In the genomic region with DNA sequence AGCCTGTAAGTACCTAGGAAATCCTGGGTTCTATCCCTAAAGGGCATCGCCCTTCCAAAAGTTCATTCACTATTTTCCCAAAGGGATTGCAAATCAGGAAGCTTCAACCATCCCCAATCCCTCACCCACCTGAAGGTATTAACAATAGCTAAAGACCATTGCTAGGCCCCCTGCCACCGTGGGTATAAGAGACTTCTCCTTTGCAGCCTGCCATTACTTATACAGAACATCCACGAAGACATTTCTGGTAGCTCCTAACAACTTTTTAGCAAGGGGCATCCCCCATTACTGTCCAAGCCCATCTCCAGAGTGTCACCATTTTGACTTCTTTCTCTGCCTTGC, we compare ENCODE assay signal across 8 cellular contexts. TPM values are rescaled to one million over a fixed set of nuclear protein-coding genes. Genes with fewer than 3 reads are reported as not detected.
A peak's percentile ranks its signal among the peaks of the same experiment; 100 is the strongest.
DNase-seq lines count a peak whose midpoint lies in the region; ATAC-seq and TF ChIP-seq lines count a peak whose summit lies in the region.

No MANE protein-coding gene starts in this region.

- H3K27me3 ChIP-seq in heart right ventricle (peaks cover 0 to 45% (median 39%) of the 10 kb centered on the region in 7 donors), right lobe of liver (no peaks in the 10 kb centered on the region), upper lobe of right lung (peaks cover 17% of the 10 kb centered on the region)

- no peak overlapping the region for H3K27ac Mint-ChIP-seq in activated T-helper 1 cell treated with anti-CD3 and anti-CD28 coated beads, Interleukin-12 subunit alpha, Interleukin-12 subunit beta, Interleukin-2, Interleukin-4 antibody, amounts not matched to agents 30 ng/mL and 10 ng/mL and 1 ng/mL, durations not matched to agents 14 hours and 24 hours and 36 hours

- peaks cover 32% of the 10 kb centered on the region for H3K4me1 Mint-ChIP-seq in activated T-helper 1 cell treated with anti-CD3 and anti-CD28 coated beads, Interleukin-12 subunit alpha, Interleukin-12 subunit beta, Interleukin-2, Interleukin-4 antibody, amounts not matched to agents 30 ng/mL and 10 ng/mL and 1 ng/mL, durations not matched to agents 14 hours and 24 hours and 36 hours (ENCODE audit: low read depth)

- DNase-seq in heart right ventricle (no peak), cardiac septum (ENCODE audit: low spot score) (no peak), right lobe of liver (no peak), upper lobe of right lung (no peak), putamen (ENCODE audit: low spot score) (no peak), C1 segment of cervical spinal cord (lab: John Stamatoyannopoulos, UW) (no peak), SK-N-DZ (ENCODE audit: low spot score) (no peak)
- no peak for DNase-seq in activated T-helper 1 cell treated with anti-CD3 and anti-CD28 coated beads, Interleukin-12 subunit alpha, Interleukin-12 subunit beta, Interleukin-2, Interleukin-4 antibody, amounts not matched to agents 30 ng/mL and 10 ng/mL and 1 ng/mL, durations not matched to agents 14 hours and 24 hours and 36 hours (ENCODE audit: low spot score)

- H3K4me3 Mint-ChIP-seq in activated T-helper 1 cell treated with anti-CD3 and anti-CD28 coated beads, Interleukin-12 subunit alpha, Interleukin-12 subunit beta, Interleukin-2, Interleukin-4 antibody, amounts not matched to agents 30 ng/mL and 10 ng/mL and 1 ng/mL, durations not matched to agents 14 hours and 24 hours and 36 hours: peak overlapping the region; percentile 87

- H3K9me3 Mint-ChIP-seq in activated T-helper 1 cell treated with anti-CD3 and anti-CD28 coated beads, Interleukin-12 subunit alpha, Interleukin-12 subunit beta, Interleukin-2, Interleukin-4 antibody, amounts not matched to agents 30 ng/mL and 10 ng/mL and 1 ng/mL, durations not matched to agents 14 hours and 24 hours and 36 hours: no peaks in the 10 kb centered on the region

- H3K4me3 ChIP-seq in heart right ventricle (peak overlapping the region in 8 of 10 donors; percentile 60 to 100 (median 81)), right lobe of liver (peak overlapping the region in 2 of 3 donors; percentile 88 to 97), upper lobe of right lung (peak overlapping the region; percentile 90)

- peaks cover 23% of the 10 kb centered on the region for H3K27me3 Mint-ChIP-seq in activated T-helper 1 cell treated with anti-CD3 and anti-CD28 coated beads, Interleukin-12 subunit alpha, Interleukin-12 subunit beta, Interleukin-2, Interleukin-4 antibody, amounts not matched to agents 30 ng/mL and 10 ng/mL and 1 ng/mL, durations not matched to agents 14 hours and 24 hours and 36 hours (ENCODE audit: insufficient read depth)

- intact Hi-C loops in heart right ventricle (cut with DNase I) (no loop called here), cardiac septum (cut with DNase I) (no loop called here), right lobe of liver (cut with DNase I) (no loop called here), upper lobe of right lung (cut with DNase I) (no loop called here)
- intact Hi-C loops in activated T-helper 1 cell treated with anti-CD3 and anti-CD28 coated beads, Interleukin-12 subunit alpha, Interleukin-12 subunit beta, Interleukin-2, Interleukin-4 antibody, amounts not matched to agents 30 ng/mL and 10 ng/mL and 1 ng/mL, durations not matched to agents 14 hours and 24 hours and 36 hours (cut with micrococcal nuclease): loop anchor here (1.0 to 5.0 kb wide), 5 partner anchors 25 to 462 kb away; a partner anchor contains a TSS

- 12 to 15% methylated on average over 3 of the region's 3 CpGs for WGBS in heart right ventricle, 2 donors
- WGBS in right lobe of liver (ENCODE audit: insufficient coverage, low coverage, low lambda C conversion rate, missing lambda C conversion rate): 11% methylated on average over 3 of the region's 3 CpGs

- peak overlapping the region in 1 of 10 donors; percentile 4 for H3K27ac ChIP-seq in heart right ventricle
- no peak overlapping the region for H3K27ac ChIP-seq in right lobe of liver
- H3K27ac ChIP-seq in upper lobe of right lung: no peak overlapping the region

- no peak for TF ChIP-seq POLR2A in right lobe of liver (IDR thresholded peaks at IDR 0.05)

- peaks cover 0 to 23% (median 14%) of the 10 kb centered on the region in 9 donors for H3K4me1 ChIP-seq in heart right ventricle
- peaks cover 0 to 6% (median 0%) of the 10 kb centered on the region in 4 donors for H3K4me1 ChIP-seq in right lobe of liver
- peaks cover 7% of the 10 kb centered on the region for H3K4me1 ChIP-seq in upper lobe of right lung

- ATAC-seq in heart right ventricle (peak in 2 of 8 donors; percentile 2 to 15), right lobe of liver (no peak), upper lobe of right lung (no peak)

- H3K9me3 ChIP-seq in heart right ventricle (no peaks in the 10 kb centered on the region), right lobe of liver (no peaks in the 10 kb centered on the region), upper lobe of right lung (no peaks in the 10 kb centered on the region)

- peaks cover 0 to 10% (median 0%) of the 10 kb centered on the region in 9 donors for H3K36me3 ChIP-seq in heart right ventricle
- H3K36me3 ChIP-seq in right lobe of liver: no peaks in the 10 kb centered on the region
- H3K36me3 ChIP-seq in upper lobe of right lung: no peaks in the 10 kb centered on the region

- TF ChIP-seq CTCF in heart right ventricle (IDR thresholded peaks at IDR 0.05): no peak
- TF ChIP-seq CTCF in right lobe of liver (IDR thresholded peaks at IDR 0.05): no peak
- TF ChIP-seq CTCF in upper lobe of right lung (IDR thresholded peaks at IDR 0.05): no peak

- H3K36me3 Mint-ChIP-seq in activated T-helper 1 cell treated with anti-CD3 and anti-CD28 coated beads, Interleukin-12 subunit alpha, Interleukin-12 subunit beta, Interleukin-2, Interleukin-4 antibody, amounts not matched to agents 30 ng/mL and 10 ng/mL and 1 ng/mL, durations not matched to agents 14 hours and 24 hours and 36 hours (ENCODE audit: low read depth): peaks cover 11% of the 10 kb centered on the region

RNA-seq across cellular contexts. Expression of a gene that starts 0.4 kb away (rescaled TPM):
- total RNA-seq in heart right ventricle: 10 to 100 TPM in 9 of 10 donors, 1 to 10 TPM in 1; 8.8 to 20.7 (median 13.8) TPM
- polyA plus RNA-seq in heart right ventricle: 10 to 100 TPM; 16.2 to 28.8 TPM
- total RNA-seq in cardiac septum: 15.3 TPM
- total RNA-seq in activated T-helper 1 cell treated with anti-CD3 and anti-CD28 coated beads, Interleukin-12 subunit alpha, Interleukin-12 subunit beta, Interleukin-2, Interleukin-4 antibody, amounts not matched to agents 30 ng/mL and 10 ng/mL and 1 ng/mL, durations not matched to agents 14 hours and 24 hours and 36 hours: 28.6 and 29.6 TPM in 2 replicates
- total RNA-seq in right lobe of liver: 10 to 100 TPM; 14.1 to 25.5 (median 22.4) TPM
- total RNA-seq in upper lobe of right lung: 22.7 TPM
- 95.4 and 103 TPM in 2 replicates for polyA plus RNA-seq in SK-N-DZ (2014; cell fraction: cytosol; rRNA removed)
- 44.5 and 62.6 TPM in 2 replicates for polyA plus RNA-seq in SK-N-DZ (2014; cell fraction: nucleus; rRNA removed)
